Comparison of ENCODE assay signal across 2 cellular contexts in genomic region chr1:239555350-239555749, GRCh38.
TF ChIP-seq lines count a peak whose summit lies in the region.

No MANE protein-coding gene starts in this region.

TF ChIP-seq in GM23338, 12 proteins besides CTCF, POLR2A, EP300 and RAD21:
- TF ChIP-seq REST (IDR thresholded peaks at IDR 0.05; ENCODE audit: unreplicated experiment) (no peak), EZH2 (IDR thresholded peaks at IDR 0.05; ENCODE audit: low read depth, unreplicated experiment) (no peak), ZNF114 (CRISPR knock-in tag; IDR thresholded peaks at IDR 0.05) (no peak), JUNB (IDR thresholded peaks at IDR 0.05; ENCODE audit: unreplicated experiment) (no peak), ZNF331 (CRISPR knock-in tag; IDR thresholded peaks at IDR 0.05; ENCODE audit: low read depth) (no peak), ZNF462 (CRISPR knock-in tag; IDR thresholded peaks at IDR 0.05) (no peak), CREB1 (CRISPR knock-in tag; IDR thresholded peaks at IDR 0.05; ENCODE audit: low read depth) (no peak), NANOG (IDR thresholded peaks at IDR 0.05; ENCODE audit: borderline replicate concordance) (no peak), POLR2AphosphoS5 (IDR thresholded peaks at IDR 0.05; ENCODE audit: low read depth) (no peak), EZH2phosphoT487 (IDR thresholded peaks at IDR 0.05; ENCODE audit: unreplicated experiment) (no peak)

TF ChIP-seq in WTC11, 78 proteins besides CTCF, POLR2A, EP300 and RAD21 (continued from another document):
- no peak for TF ChIP-seq ZBTB43 (CRISPR knock-in tag; IDR thresholded peaks at IDR 0.05)
- TF ChIP-seq SOX15 (CRISPR knock-in tag; IDR thresholded peaks at IDR 0.05): no peak
- no peak for TF ChIP-seq GABPB1 (CRISPR knock-in tag; IDR thresholded peaks at IDR 0.05)
- TF ChIP-seq ATF3 (CRISPR knock-in tag; conservative IDR thresholded peaks at IDR 0.05): no peak
- TF ChIP-seq NR1H2 (CRISPR knock-in tag; IDR thresholded peaks at IDR 0.05): no peak
- no peak for TF ChIP-seq ZNF281 (CRISPR knock-in tag; IDR thresholded peaks at IDR 0.05)
- no peak for TF ChIP-seq FOXP4 (CRISPR knock-in tag; IDR thresholded peaks at IDR 0.05)
- no peak for TF ChIP-seq ZBTB21 (CRISPR knock-in tag; IDR thresholded peaks at IDR 0.05; ENCODE audit: borderline replicate concordance)
- TF ChIP-seq ZSCAN18 (CRISPR knock-in tag; IDR thresholded peaks at IDR 0.05): no peak
- no peak for TF ChIP-seq ZNF121 (CRISPR knock-in tag; IDR thresholded peaks at IDR 0.05)
- TF ChIP-seq PRDM15 (CRISPR knock-in tag; IDR thresholded peaks at IDR 0.05): no peak
- TF ChIP-seq MXD4 (CRISPR knock-in tag; IDR thresholded peaks at IDR 0.05; ENCODE audit: borderline replicate concordance): no peak
